Comparison of ENCODE assay signal across 23 cellular contexts in genomic region chr12:58148976-58149375, GRCh38.
DNase-seq lines count a peak whose midpoint lies in the region; ATAC-seq, FAIRE-seq and TF ChIP-seq lines count a peak whose summit lies in the region.
"Had no signal": no experiment of that assay in that cellular context is flagged by ENCODE, and none has a peak within 500 bp of the region (broad histone marks: within the 10 kb centered on the region; RNA-seq: fewer than 3 reads in every experiment).

No MANE protein-coding gene starts in this region.

- no peak overlapping the region for H3K4me2 ChIP-seq in astrocyte (ENCODE audit: low read length)
- H3K4me2 ChIP-seq: A549; BLaER1 treated with 17β-estradiol and CSF1 and Interleukin-3, amounts not matched to agents 10 nM and 100 nM had no signal

- H3K9ac ChIP-seq in astrocyte (ENCODE audit: low read length) = no peak overlapping the region
- H3K9ac ChIP-seq in endocrine pancreas (ENCODE audit: control insufficient read depth, insufficient read depth, low read length) = no peak overlapping the region
- H3K9ac ChIP-seq: BLaER1 treated with 17β-estradiol and CSF1 and Interleukin-3, amounts not matched to agents 10 nM and 100 nM; GM23248 had no signal

- H4K20me1 ChIP-seq in astrocyte (ENCODE audit: insufficient read depth, low read length) = no peaks in the 10 kb centered on the region
- H4K20me1 ChIP-seq: BLaER1 treated with 17β-estradiol and CSF1 and Interleukin-3, amounts not matched to agents 10 nM and 100 nM had no signal

- peaks cover 0 to 6% of the 10 kb centered on the region in 2 donors for H3K9me3 ChIP-seq in breast epithelium
- no peaks in the 10 kb centered on the region for H3K9me3 ChIP-seq in astrocyte (ENCODE audit: insufficient read depth, low read depth, low read length)
- no peaks in the 10 kb centered on the region for H3K9me3 ChIP-seq in endocrine pancreas (ENCODE audit: control insufficient read depth, low read length)
- H3K9me3 ChIP-seq: A549, BE2C had no signal

- H3K4me3 Mint-ChIP-seq in MCF 10A (ENCODE audit: unreplicated experiment) = no peak overlapping the region
- H3K4me3 Mint-ChIP-seq in astrocyte (ENCODE audit: unreplicated experiment) = no peak overlapping the region
- H3K4me3 Mint-ChIP-seq: CD14-positive monocyte; CD4-positive, alpha-beta T cell had no signal

- BruUV-seq in MCF 10A (replicated peaks; lab: Mats Ljungman, UMichigan) = no TSS peak

- H3K27ac ChIP-seq in breast epithelium (peak overlapping the region in 1 of 2 donors; percentile 8), astrocyte (ENCODE audit: low read depth, low read length) (no peak overlapping the region)
- H3K27ac ChIP-seq: A549; BLaER1 treated with 17β-estradiol and CSF1 and Interleukin-3, amounts not matched to agents 10 nM and 100 nM; GM23248 had no signal

- CTCF ChIA-PET in MCF 10A (lab: Yijun Ruan, JAX) = no interaction called here

- FAIRE-seq in astrocyte (lab: Jason Lieb, UNC) = no peak
- FAIRE-seq: A549, GM12891, GM18507, H1 had no signal

- H3K9me3 Mint-ChIP-seq in MCF 10A (ENCODE audit: unreplicated experiment) (peaks cover 8% of the 10 kb centered on the region), astrocyte (ENCODE audit: unreplicated experiment) (peaks cover 7% of the 10 kb centered on the region)

- POLR2A ChIA-PET in MCF 10A (lab: Yijun Ruan, JAX) = no interaction called here

- ATAC-seq in GM18519 (IDR thresholded peaks at IDR 0.05; ENCODE audit: low FRiP score, unreplicated experiment) = no peak

- DNase-seq in MCF 10A (ENCODE audit: unreplicated experiment) = no peak
- no peak for DNase-seq in breast epithelium (ENCODE audit: low spot score in 2 of 2)
- no peak for DNase-seq in astrocyte (ENCODE audit: low read depth)
- DNase-seq in activated CD4-positive, alpha-beta T cell treated with anti-CD3 and anti-CD28 coated beads for 4 hours = no peak
- DNase-seq in nucleus accumbens (lab: John Stamatoyannopoulos, UW) = no peak
- DNase-seq: 8988T; ACHN; AML-193; CD4-positive, alpha-beta T cell; COR-L47; DMS79 treated with DMSO at 0.1 percent for 48 hours; GF-D8; H7 had no signal

- H3K4me1 Mint-ChIP-seq in MCF 10A (ENCODE audit: insufficient read depth, unreplicated experiment) (no peaks in the 10 kb centered on the region), astrocyte (ENCODE audit: low read depth, unreplicated experiment) (peaks cover 4% of the 10 kb centered on the region)
- H3K4me1 Mint-ChIP-seq: CD14-positive monocyte had no signal

- H3K36me3 Mint-ChIP-seq in MCF 10A (ENCODE audit: insufficient read depth, unreplicated experiment) (no peaks in the 10 kb centered on the region), astrocyte (ENCODE audit: low read depth, unreplicated experiment) (no peaks in the 10 kb centered on the region)
- H3K36me3 Mint-ChIP-seq: CD14-positive monocyte had no signal

- H3K27me3 ChIP-seq in breast epithelium (no peaks in the 10 kb centered on the region), astrocyte (ENCODE audit: insufficient read depth, low read length) (no peaks in the 10 kb centered on the region), endocrine pancreas (ENCODE audit: control insufficient read depth, insufficient read depth, low read length) (no peaks in the 10 kb centered on the region)
- H3K27me3 ChIP-seq: BE2C; BLaER1 treated with 17β-estradiol and CSF1 and Interleukin-3, amounts not matched to agents 10 nM and 100 nM had no signal

- H3K79me2 ChIP-seq in astrocyte (ENCODE audit: insufficient read depth, low read length) = no peaks in the 10 kb centered on the region

- H2AFZ ChIP-seq in astrocyte (ENCODE audit: low read depth, low read length) = no peak overlapping the region
- H2AFZ ChIP-seq: GM23248 had no signal

- H3K27ac Mint-ChIP-seq in MCF 10A (ENCODE audit: low read depth, unreplicated experiment) (peak overlapping the region; percentile 32), astrocyte (ENCODE audit: unreplicated experiment) (peak overlapping the region; percentile 56)
- H3K27ac Mint-ChIP-seq: CD14-positive monocyte; CD4-positive, alpha-beta T cell had no signal

- H3K4me3 ChIP-seq in breast epithelium = no peak overlapping the region
- no peak overlapping the region for H3K4me3 ChIP-seq in astrocyte (ENCODE audit: insufficient read depth, low read depth, low read length)
- H3K4me3 ChIP-seq in endocrine pancreas (ENCODE audit: control insufficient read depth, insufficient read depth, low read length) = peak overlapping the region; percentile 41
- H3K4me3 ChIP-seq: A549; BLaER1 treated with 17β-estradiol and CSF1 and Interleukin-3, amounts not matched to agents 10 nM and 100 nM; GM23248 had no signal

- H3K4me1 ChIP-seq in breast epithelium (no peaks in the 10 kb centered on the region), astrocyte (ENCODE audit: insufficient read depth, low read length) (no peaks in the 10 kb centered on the region), endocrine pancreas (ENCODE audit: control insufficient read depth, insufficient read depth, low read length) (peaks cover 13% of the 10 kb centered on the region)
- H3K4me1 ChIP-seq: BLaER1 treated with 17β-estradiol and CSF1 and Interleukin-3, amounts not matched to agents 10 nM and 100 nM had no signal

- no peaks in the 10 kb centered on the region for H3K27me3 Mint-ChIP-seq in MCF 10A (ENCODE audit: insufficient read depth, unreplicated experiment)
- H3K27me3 Mint-ChIP-seq in astrocyte (ENCODE audit: low read depth, unreplicated experiment) = no peaks in the 10 kb centered on the region

- TF ChIP-seq CTCF in MCF 10A (IDR thresholded peaks at IDR 0.05; ENCODE audit: unreplicated experiment) = no peak
- no peak for TF ChIP-seq CTCF in breast epithelium (IDR thresholded peaks at IDR 0.05)
- no peak for TF ChIP-seq CTCF in astrocyte (IDR thresholded peaks at IDR 0.05; ENCODE audit: insufficient read depth, low read depth, low read length)

- intact Hi-C loops in MCF 10A (cut with micrococcal nuclease) (no loop called here), breast epithelium (cut with DNase I; ENCODE audit: low total_unique reads) (no loop called here)

- H3K36me3 ChIP-seq in breast epithelium = no peaks in the 10 kb centered on the region
- H3K36me3 ChIP-seq in astrocyte (ENCODE audit: insufficient read depth, low read length) = no peaks in the 10 kb centered on the region
- H3K36me3 ChIP-seq in endocrine pancreas (ENCODE audit: control insufficient read depth, insufficient read depth, low read length) = no peaks in the 10 kb centered on the region
- H3K36me3 ChIP-seq: BE2C; BLaER1 treated with 17β-estradiol and CSF1 and Interleukin-3, amounts not matched to agents 10 nM and 100 nM had no signal

- TF ChIP-seq POLR2A in breast epithelium (IDR thresholded peaks at IDR 0.05) = no peak
